ENCODE assay signal across 1 cellular context in the genomic region with DNA sequence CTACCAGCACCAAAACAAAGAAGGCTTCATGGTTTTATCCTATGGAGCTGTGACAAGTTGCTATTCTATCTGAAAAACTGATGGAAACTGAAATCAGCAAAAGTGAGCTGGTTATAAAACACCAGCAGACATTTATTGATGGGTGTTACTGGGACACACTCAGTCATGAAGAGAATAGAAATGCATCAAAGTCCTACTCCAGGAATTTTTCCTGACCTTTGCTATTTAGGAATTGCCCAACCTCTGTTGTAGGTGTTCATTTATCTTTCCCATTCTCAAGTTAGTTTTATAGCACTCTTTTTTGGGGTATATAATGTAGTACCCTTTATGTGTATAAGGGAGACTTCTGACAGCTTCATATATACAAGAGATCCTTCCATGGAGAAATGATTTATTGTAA.
TF ChIP-seq lines count a peak whose summit lies in the region.

No MANE protein-coding gene starts in this region.

TF ChIP-seq in HepG2, 621 proteins besides CTCF, POLR2A, EP300 and RAD21 (continued from another document):
- TF ChIP-seq ZSCAN21 (CRISPR knock-in tag; IDR thresholded peaks at IDR 0.05; ENCODE audit: borderline replicate concordance) (no peak), ZNF34 (CRISPR knock-in tag; IDR thresholded peaks at IDR 0.05; ENCODE audit: borderline replicate concordance) (no peak), ZNF709 (CRISPR knock-in tag; IDR thresholded peaks at IDR 0.05) (no peak), ZNF572 (CRISPR knock-in tag; IDR thresholded peaks at IDR 0.05) (no peak), JUNB (CRISPR knock-in tag; IDR thresholded peaks at IDR 0.05; ENCODE audit: borderline replicate concordance) (no peak), ATF7-NPFF (CRISPR knock-in tag; IDR thresholded peaks at IDR 0.05; ENCODE audit: low read depth) (no peak), MAFK (conservative IDR thresholded peaks at IDR 0.05 in 1 of 2, IDR thresholded peaks at IDR 0.05 in 1 of 2; ENCODE audit: low read length in 2 of 2) (0 out of 4 replicates have a peak, but pooled peaks of 1 of the 2 experiments have one; percentile 23), ZNF83 (CRISPR knock-in tag; IDR thresholded peaks at IDR 0.05; ENCODE audit: borderline replicate concordance) (no peak), PHF5A (CRISPR knock-in tag; IDR thresholded peaks at IDR 0.05; ENCODE audit: low read depth, unreplicated experiment) (no peak), ZNF333 (CRISPR knock-in tag; IDR thresholded peaks at IDR 0.05; ENCODE audit: borderline replicate concordance) (no peak), TAF15 (IDR thresholded peaks at IDR 0.05; ENCODE audit: low read depth, low read length, poor library complexity, severe bottlenecking) (no peak), EHMT2 (IDR thresholded peaks at IDR 0.05; ENCODE audit: borderline replicate concordance, low read depth, low read length) (peak; percentile 46; the same call in 1 of the 2 replicates), PHF21A (CRISPR knock-in tag; IDR thresholded peaks at IDR 0.05) (no peak), TCF7 (IDR thresholded peaks at IDR 0.05; ENCODE audit: low read depth) (peak; percentile 34; the same call in 1 of the 2 replicates), HNF4G (IDR thresholded peaks at IDR 0.05; ENCODE audit: borderline replicate concordance, low read depth, low read length) (peak; percentile 87), HNF4G (CRISPR knock-in tag; IDR thresholded peaks at IDR 0.05; ENCODE audit: borderline replicate concordance, low read depth) (no peak), TBL1XR1 (IDR thresholded peaks at IDR 0.05; ENCODE audit: borderline replicate concordance, low read length, partially characterized antibody) (no peak), ELF4 (CRISPR knock-in tag; IDR thresholded peaks at IDR 0.05; ENCODE audit: borderline replicate concordance) (no peak), ZNF598 (CRISPR knock-in tag; IDR thresholded peaks at IDR 0.05; ENCODE audit: borderline replicate concordance) (no peak), ATRX (CRISPR knock-in tag; IDR thresholded peaks at IDR 0.05; ENCODE audit: borderline replicate concordance) (no peak), GATAD2A (CRISPR knock-in tag; IDR thresholded peaks at IDR 0.05) (0 out of 2 replicates have a peak, but pooled peaks have one; percentile 16), TEAD3 (CRISPR knock-in tag; optimal IDR thresholded peaks at IDR 0.05; ENCODE audit: borderline replicate concordance) (peak; percentile 45)
- TF ChIP-seq, protein P1, sequence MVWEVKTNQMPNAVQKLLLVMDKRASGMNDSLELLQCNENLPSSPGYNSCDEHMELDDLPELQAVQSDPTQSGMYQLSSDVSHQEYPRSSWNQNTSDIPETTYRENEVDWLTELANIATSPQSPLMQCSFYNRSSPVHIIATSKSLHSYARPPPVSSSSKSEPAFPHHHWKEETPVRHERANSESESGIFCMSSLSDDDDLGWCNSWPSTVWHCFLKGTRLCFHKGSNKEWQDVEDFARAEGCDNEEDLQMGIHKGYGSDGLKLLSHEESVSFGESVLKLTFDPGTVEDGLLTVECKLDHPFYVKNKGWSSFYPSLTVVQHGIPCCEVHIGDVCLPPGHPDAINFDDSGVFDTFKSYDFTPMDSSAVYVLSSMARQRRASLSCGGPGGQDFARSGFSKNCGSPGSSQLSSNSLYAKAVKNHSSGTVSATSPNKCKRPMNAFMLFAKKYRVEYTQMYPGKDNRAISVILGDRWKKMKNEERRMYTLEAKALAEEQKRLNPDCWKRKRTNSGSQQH (CRISPR knock-in tag; IDR thresholded peaks at IDR 0.05; ENCODE audit: low read depth): no peak
- TF ChIP-seq, protein P2, sequence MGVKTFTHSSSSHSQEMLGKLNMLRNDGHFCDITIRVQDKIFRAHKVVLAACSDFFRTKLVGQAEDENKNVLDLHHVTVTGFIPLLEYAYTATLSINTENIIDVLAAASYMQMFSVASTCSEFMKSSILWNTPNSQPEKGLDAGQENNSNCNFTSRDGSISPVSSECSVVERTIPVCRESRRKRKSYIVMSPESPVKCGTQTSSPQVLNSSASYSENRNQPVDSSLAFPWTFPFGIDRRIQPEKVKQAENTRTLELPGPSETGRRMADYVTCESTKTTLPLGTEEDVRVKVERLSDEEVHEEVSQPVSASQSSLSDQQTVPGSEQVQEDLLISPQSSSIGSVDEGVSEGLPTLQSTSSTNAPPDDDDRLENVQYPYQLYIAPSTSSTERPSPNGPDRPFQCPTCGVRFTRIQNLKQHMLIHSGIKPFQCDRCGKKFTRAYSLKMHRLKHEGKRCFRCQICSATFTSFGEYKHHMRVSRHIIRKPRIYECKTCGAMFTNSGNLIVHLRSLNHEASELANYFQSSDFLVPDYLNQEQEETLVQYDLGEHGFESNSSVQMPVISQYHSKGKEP (CRISPR knock-in tag; IDR thresholded peaks at IDR 0.05): no peak
- TF ChIP-seq, protein P3, sequence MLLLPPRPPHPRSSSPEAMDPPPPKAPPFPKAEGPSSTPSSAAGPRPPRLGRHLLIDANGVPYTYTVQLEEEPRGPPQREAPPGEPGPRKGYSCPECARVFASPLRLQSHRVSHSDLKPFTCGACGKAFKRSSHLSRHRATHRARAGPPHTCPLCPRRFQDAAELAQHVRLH (CRISPR knock-in tag; IDR thresholded peaks at IDR 0.05; ENCODE audit: borderline replicate concordance, low read depth): no peak
- TF ChIP-seq, protein P4, sequence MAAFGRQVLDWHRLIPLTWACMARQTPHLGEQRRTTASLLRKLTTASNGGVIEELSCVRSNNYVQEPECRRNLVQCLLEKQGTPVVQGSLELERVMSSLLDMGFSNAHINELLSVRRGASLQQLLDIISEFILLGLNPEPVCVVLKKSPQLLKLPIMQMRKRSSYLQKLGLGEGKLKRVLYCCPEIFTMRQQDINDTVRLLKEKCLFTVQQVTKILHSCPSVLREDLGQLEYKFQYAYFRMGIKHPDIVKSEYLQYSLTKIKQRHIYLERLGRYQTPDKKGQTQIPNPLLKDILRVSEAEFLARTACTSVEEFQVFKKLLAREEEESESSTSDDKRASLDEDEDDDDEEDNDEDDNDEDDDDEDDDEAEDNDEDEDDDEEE (CRISPR knock-in tag; IDR thresholded peaks at IDR 0.05): no peak
- TF ChIP-seq, protein P5, sequence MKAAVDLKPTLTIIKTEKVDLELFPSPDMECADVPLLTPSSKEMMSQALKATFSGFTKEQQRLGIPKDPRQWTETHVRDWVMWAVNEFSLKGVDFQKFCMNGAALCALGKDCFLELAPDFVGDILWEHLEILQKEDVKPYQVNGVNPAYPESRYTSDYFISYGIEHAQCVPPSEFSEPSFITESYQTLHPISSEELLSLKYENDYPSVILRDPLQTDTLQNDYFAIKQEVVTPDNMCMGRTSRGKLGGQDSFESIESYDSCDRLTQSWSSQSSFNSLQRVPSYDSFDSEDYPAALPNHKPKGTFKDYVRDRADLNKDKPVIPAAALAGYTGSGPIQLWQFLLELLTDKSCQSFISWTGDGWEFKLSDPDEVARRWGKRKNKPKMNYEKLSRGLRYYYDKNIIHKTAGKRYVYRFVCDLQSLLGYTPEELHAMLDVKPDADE (CRISPR knock-in tag; IDR thresholded peaks at IDR 0.05): no peak
